In genomic region chr17:80980397-80981061, GRCh38 we compare ENCODE assay signal across 8 cellular contexts. TPM values are rescaled to one million over a fixed set of nuclear protein-coding genes. Genes with fewer than 3 reads are reported as not detected.
DNase-seq lines count a peak whose midpoint lies in the region; ATAC-seq and TF ChIP-seq lines count a peak whose summit lies in the region.

No MANE protein-coding gene starts in this region.

- CTCF ChIA-PET in activated CD8-positive, alpha-beta memory T cell treated with anti-CD3 and anti-CD28 coated beads, Interleukin-2, amount 10 ng/mL, durations not matched to agents 7 days and 5 days (lab: Charles Lee), result interaction anchor here (0.6 to 3.4 kb wide), 8 partner anchors 11 to 565 kb away, joined by 3 to 23 read pairs (median 4); no protein-coding TSS in a partner anchor
- CTCF ChIA-PET in activated B cell treated with CpG ODN at 0.5 μM for 24 hours (lab: Charles Lee), result interaction anchor here (1.0 kb wide), 1 partner anchor 553 kb away, joined by 15 read pairs; no protein-coding TSS in a partner anchor

- TF ChIP-seq CTCF in activated B cell treated with CpG ODN at 0.5 μM for 24 hours (IDR thresholded peaks at IDR 0.05) (no peak), fibroblast of pulmonary artery (IDR thresholded peaks at IDR 0.05; ENCODE audit: low read length, missing control alignments) (no peak)

- peak overlapping the region; percentile 17 for H3K27ac Mint-ChIP-seq in activated CD8-positive, alpha-beta memory T cell treated with anti-CD3 and anti-CD28 coated beads, Interleukin-2, amount 10 ng/mL, durations not matched to agents 7 days and 5 days
- no peak overlapping the region for H3K27ac Mint-ChIP-seq in activated B cell treated with CpG ODN at 0.5 μM for 24 hours
- H3K27ac Mint-ChIP-seq in stimulated activated effector memory CD8-positive, alpha-beta T cell treated with anti-CD3 and anti-CD28 coated beads, Interleukin-12 subunit alpha, Interleukin-12 subunit beta, amount 100 ng/mL, for 72 hours, result peak overlapping the region; percentile 0

- no peak overlapping the region for H3K4me3 ChIP-seq in fibroblast of pulmonary artery (replicated peaks; ENCODE audit: low read depth, low read length)

- POLR2A ChIA-PET in activated B cell treated with CpG ODN at 0.5 μM for 24 hours (lab: Charles Lee), result no interaction called here

- peaks cover 10% of the 10 kb centered on the region for H3K4me1 Mint-ChIP-seq in activated CD8-positive, alpha-beta memory T cell treated with anti-CD3 and anti-CD28 coated beads, Interleukin-2, amount 10 ng/mL, durations not matched to agents 7 days and 5 days
- H3K4me1 Mint-ChIP-seq in activated B cell treated with CpG ODN at 0.5 μM for 24 hours, result peaks cover 7% of the 10 kb centered on the region
- peaks cover 14% of the 10 kb centered on the region for H3K4me1 Mint-ChIP-seq in stimulated activated effector memory CD8-positive, alpha-beta T cell treated with anti-CD3 and anti-CD28 coated beads, Interleukin-12 subunit alpha, Interleukin-12 subunit beta, amount 100 ng/mL, for 72 hours

- H3K27me3 Mint-ChIP-seq in activated CD8-positive, alpha-beta memory T cell treated with anti-CD3 and anti-CD28 coated beads, Interleukin-2, amount 10 ng/mL, durations not matched to agents 7 days and 5 days, result peaks cover 11% of the 10 kb centered on the region
- peaks cover 15% of the 10 kb centered on the region for H3K27me3 Mint-ChIP-seq in activated B cell treated with CpG ODN at 0.5 μM for 24 hours

- H3K9me3 Mint-ChIP-seq in activated CD8-positive, alpha-beta memory T cell treated with anti-CD3 and anti-CD28 coated beads, Interleukin-2, amount 10 ng/mL, durations not matched to agents 7 days and 5 days (ENCODE audit: low read depth), result no peaks in the 10 kb centered on the region
- H3K9me3 Mint-ChIP-seq in activated B cell treated with CpG ODN at 0.5 μM for 24 hours, result no peaks in the 10 kb centered on the region
- H3K9me3 Mint-ChIP-seq in stimulated activated effector memory CD8-positive, alpha-beta T cell treated with anti-CD3 and anti-CD28 coated beads, Interleukin-12 subunit alpha, Interleukin-12 subunit beta, amount 100 ng/mL, for 72 hours, result peaks cover 4% of the 10 kb centered on the region

- intact Hi-C loops in activated B cell treated with CpG ODN at 0.5 μM for 24 hours (cut with micrococcal nuclease), result loop anchor here (1.0 to 5.0 kb wide), 3 partner anchors 114 to 783 kb away; no protein-coding TSS in a partner anchor

- no peaks in the 10 kb centered on the region for H3K36me3 Mint-ChIP-seq in activated CD8-positive, alpha-beta memory T cell treated with anti-CD3 and anti-CD28 coated beads, Interleukin-2, amount 10 ng/mL, durations not matched to agents 7 days and 5 days
- H3K36me3 Mint-ChIP-seq in activated B cell treated with CpG ODN at 0.5 μM for 24 hours (ENCODE audit: low read depth), result no peaks in the 10 kb centered on the region
- H3K36me3 Mint-ChIP-seq in stimulated activated effector memory CD8-positive, alpha-beta T cell treated with anti-CD3 and anti-CD28 coated beads, Interleukin-12 subunit alpha, Interleukin-12 subunit beta, amount 100 ng/mL, for 72 hours, result peaks cover 8% of the 10 kb centered on the region

- no peak for DNase-seq in activated CD8-positive, alpha-beta memory T cell treated with anti-CD3 and anti-CD28 coated beads, Interleukin-2, amount 10 ng/mL, durations not matched to agents 7 days and 5 days
- DNase-seq in activated CD8-positive, alpha-beta memory T cell treated with anti-CD3 and anti-CD28 coated beads, Interleukin-2, amount 50 U/mL, for 48 hours, result no peak
- DNase-seq in activated B cell treated with CpG ODN at 0.5 μM for 24 hours, result no peak
- DNase-seq in fibroblast of pulmonary artery (ENCODE audit: low read depth), result peak; percentile 17
- DNase-seq in stimulated activated effector memory CD8-positive, alpha-beta T cell treated with anti-CD3 and anti-CD28 coated beads, Interleukin-12 subunit alpha, Interleukin-12 subunit beta, amount 100 ng/mL, for 72 hours (ENCODE audit: low spot score in 2 of 2), result no peak
- no peak for DNase-seq in NCI-H146 treated with DMSO at 0.1 percent for 48 hours (lab: John Stamatoyannopoulos, UW; ENCODE audit: unreplicated experiment)

- H3K4me3 Mint-ChIP-seq in activated CD8-positive, alpha-beta memory T cell treated with anti-CD3 and anti-CD28 coated beads, Interleukin-2, amount 10 ng/mL, durations not matched to agents 7 days and 5 days, result peak overlapping the region; percentile 32
- peak overlapping the region; percentile 2 for H3K4me3 Mint-ChIP-seq in activated B cell treated with CpG ODN at 0.5 μM for 24 hours
- H3K4me3 Mint-ChIP-seq in stimulated activated effector memory CD8-positive, alpha-beta T cell treated with anti-CD3 and anti-CD28 coated beads, Interleukin-12 subunit alpha, Interleukin-12 subunit beta, amount 100 ng/mL, for 72 hours, result peak overlapping the region; percentile 7

- ATAC-seq in activated CD8-positive, alpha-beta memory T cell treated with anti-CD3 and anti-CD28 coated beads, Interleukin-2, amount 10 ng/mL, durations not matched to agents 7 days and 5 days, result peak; percentile 52
- ATAC-seq in activated B cell treated with CpG ODN at 0.5 μM for 24 hours (ENCODE audit: low read depth) (peak; percentile 10), HG03175 (IDR thresholded peaks at IDR 0.05; ENCODE audit: unreplicated experiment) (no peak), GM18858 (IDR thresholded peaks at IDR 0.05; ENCODE audit: unreplicated experiment) (no peak)
- ATAC-seq in stimulated activated effector memory CD8-positive, alpha-beta T cell treated with anti-CD3 and anti-CD28 coated beads, Interleukin-12 subunit alpha, Interleukin-12 subunit beta, amount 100 ng/mL, for 72 hours, result peak; percentile 92

RNA-seq across cellular contexts. Expression of gene CHMP6, which starts 11.1 kb away (rescaled TPM):
- total RNA-seq in activated CD8-positive, alpha-beta memory T cell treated with anti-CD3 and anti-CD28 coated beads, Interleukin-2, amount 10 ng/mL, durations not matched to agents 7 days and 5 days, result 10 to 100 TPM; 29.8 to 34.6 TPM
- total RNA-seq in activated B cell treated with CpG ODN at 0.5 μM for 24 hours, result 35.1 and 36.6 TPM in 2 replicates

RNA-seq across cellular contexts. Expression of gene BAIAP2, which starts 54.4 kb away (rescaled TPM):
- total RNA-seq in activated CD8-positive, alpha-beta memory T cell treated with anti-CD3 and anti-CD28 coated beads, Interleukin-2, amount 10 ng/mL, durations not matched to agents 7 days and 5 days, result 1 to 10 TPM; 4.8 to 7.0 TPM
- 5.3 and 6.8 TPM in 2 replicates for total RNA-seq in activated B cell treated with CpG ODN at 0.5 μM for 24 hours

Comparison
In these comparisons a context has a peak if more than half of its experiments do, and no peak if none do; other contexts are left out.
1. ATAC-seq: peak in activated CD8-positive, alpha-beta memory T cell treated with anti-CD3 and anti-CD28 coated beads, Interleukin-2, amount 10 ng/mL, durations not matched to agents 7 days and 5 days (single experiment), activated B cell treated with CpG ODN at 0.5 μM for 24 hours (single experiment) and stimulated activated effector memory CD8-positive, alpha-beta T cell treated with anti-CD3 and anti-CD28 coated beads, Interleukin-12 subunit alpha, Interleukin-12 subunit beta, amount 100 ng/mL, for 72 hours (single experiment); none in HG03175 (single experiment) and GM18858 (single experiment).
2. Peak in every context shown above with its lines, with median percentiles within 50 percentile points of each other: H3K4me3 Mint-ChIP-seq.